In genomic region chr10:108036298-108036697, GRCh38 we compare ENCODE assay signal across 24 cellular contexts.
"Had no signal": no experiment of that assay in that cellular context is flagged by ENCODE, and none has a peak within 500 bp of the region (broad histone marks: within the 10 kb centered on the region; RNA-seq: fewer than 3 reads in every experiment).

No MANE protein-coding gene starts in this region.

- H3K4me3 ChIP-seq: esophagus squamous epithelium, heart left ventricle, lung, prostate gland, right atrium auricular region, sigmoid colon, skin epidermis, spleen, testis, tibial artery had no signal

- H3K4me1 ChIP-seq: esophagus squamous epithelium, heart left ventricle, parathyroid adenoma, prostate gland, right atrium auricular region, sigmoid colon, spleen, testis, tibial artery had no signal

- H3K27me3 ChIP-seq: esophagus squamous epithelium, heart left ventricle, neutrophil, right atrium auricular region, sigmoid colon, spleen, testis, tibial artery had no signal

- ATAC-seq: effector memory CD8-positive, alpha-beta T cell; heart left ventricle; left cardiac atrium; left ventricle myocardium superior; natural killer cell treated with Interleukin-12 subunit alpha and Interleukin-12 subunit beta and Interleukin-15 and Interleukin-18, amount 100 ng/mL, for 72 hours; stimulated activated memory B cell treated with anti-CD40 and anti-IgM and Interleukin-4, amounts not matched to agents 10 μg/mL and 1 μg/mL and 100 μg/mL, for 72 hours; stimulated activated naive CD8-positive, alpha-beta T cell treated with anti-CD3 and anti-CD28 coated beads, Interleukin-15, Interleukin-2, amounts not matched to agents 100 U/mL and 50 U/mL, for 24 hours had no signal

- H3K9me3 ChIP-seq: esophagus squamous epithelium, heart left ventricle, neutrophil, prostate gland, right atrium auricular region, sigmoid colon, testis, tibial artery had no signal

- H3K36me3 ChIP-seq: esophagus squamous epithelium, heart left ventricle, neutrophil, prostate gland, right atrium auricular region, sigmoid colon, spleen, tibial artery had no signal

- DNase-seq: cortex of kidney; effector memory CD8-positive, alpha-beta T cell; erythroblast; esophagus squamous epithelium; heart left ventricle; hippocampal formation; left cardiac atrium; left ventricle myocardium superior; naive B cell; sigmoid colon; spleen; stimulated activated CD4-positive, alpha-beta T cell treated with anti-CD3 and anti-CD28 coated beads, Interleukin-4, amount 100 ng/mL, for 4 hours; stimulated activated naive CD8-positive, alpha-beta T cell treated with anti-CD3 and anti-CD28 coated beads, Interleukin-15, Interleukin-2, amounts not matched to agents 100 U/mL and 50 U/mL, for 24 hours; substantia nigra; testis; tibial artery had no signal

- H3K27ac ChIP-seq: esophagus squamous epithelium, heart left ventricle, neutrophil, parathyroid adenoma, prostate gland, right atrium auricular region, sigmoid colon, skin epidermis, spleen, testis, tibial artery had no signal
